In the genomic region with DNA sequence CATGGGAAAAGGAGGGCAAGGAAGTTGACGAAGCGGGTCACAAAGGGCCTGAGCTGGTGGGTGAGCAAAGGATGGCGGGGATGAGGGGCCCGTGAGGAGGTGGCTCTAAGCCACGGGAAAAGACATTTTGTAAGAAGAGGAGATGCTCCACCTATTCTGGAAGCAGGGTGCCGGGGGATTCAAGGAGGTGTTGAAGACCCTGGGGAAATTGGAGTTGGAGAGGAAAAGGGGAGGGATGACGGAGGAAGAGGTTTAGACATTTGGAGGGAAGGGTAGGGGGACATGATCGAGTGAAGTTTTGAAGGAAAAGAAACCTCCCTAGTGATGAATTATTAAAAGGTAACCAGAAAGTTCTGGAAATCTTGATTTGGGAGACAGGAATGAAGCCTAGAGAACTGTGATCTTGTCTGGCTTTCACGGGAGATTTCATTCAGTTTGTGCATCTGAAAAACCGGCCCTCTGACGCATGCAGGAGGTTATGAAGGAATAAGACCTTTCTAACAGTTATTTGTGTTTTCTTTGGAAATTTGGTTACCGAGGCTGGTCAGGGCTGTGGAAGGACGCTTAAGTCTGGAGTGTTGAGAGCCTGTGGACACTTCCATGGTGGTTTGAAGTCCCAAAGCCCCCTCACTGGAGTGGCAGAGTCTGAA, we compare ENCODE assay signal across 8 cellular contexts. TPM values are rescaled to one million over a fixed set of nuclear protein-coding genes. Genes with fewer than 3 reads are reported as not detected.
DNase-seq lines count a peak whose midpoint lies in the region; ATAC-seq and TF ChIP-seq lines count a peak whose summit lies in the region.

No MANE protein-coding gene starts in this region.

- H3K4me1 ChIP-seq in gastroesophageal sphincter (peaks cover 0 to 40% (median 9%) of the 10 kb centered on the region in 3 donors), gastrocnemius medialis (peaks cover 4 to 13% of the 10 kb centered on the region in 2 donors)

- TF ChIP-seq POLR2A in gastroesophageal sphincter (IDR thresholded peaks at IDR 0.05) (no peak), gastrocnemius medialis (IDR thresholded peaks at IDR 0.05) (no peak)

- no peaks in the 10 kb centered on the region for H3K9me3 Mint-ChIP-seq in T-cell

- in situ Hi-C loops in gastrocnemius medialis (cut with MboI; ENCODE audit: low sequenced_read_pairs in 4 of 4), result no loop called here

- TF ChIP-seq EP300 in gastroesophageal sphincter (IDR thresholded peaks at IDR 0.05), result no peak

- H3K27me3 ChIP-seq in gastroesophageal sphincter, result no peaks in the 10 kb centered on the region
- H3K27me3 ChIP-seq in gastrocnemius medialis, result no peaks in the 10 kb centered on the region

- WGBS in gastroesophageal sphincter (ENCODE audit: low coverage in 1 of 2), 2 donors, result 26 to 40% methylated on average over 8 to 13 of the region's 13 CpGs

- H3K4me1 Mint-ChIP-seq in T-cell, result peaks cover 4 to 14% (median 14%) of the 10 kb centered on the region in 3 donors

- H3K4me3 Mint-ChIP-seq in T-cell, result peak overlapping the region; percentile 59 to 69 (median 62)

- H3K27ac ChIP-seq in gastroesophageal sphincter, result peak overlapping the region in 2 of 4 donors; percentile 72 to 75
- no peak overlapping the region for H3K27ac ChIP-seq in gastrocnemius medialis

- H3K27me3 Mint-ChIP-seq in T-cell, result peaks cover 53 to 59% of the 10 kb centered on the region in 2 donors

- H3K36me3 ChIP-seq in gastroesophageal sphincter, result no peaks in the 10 kb centered on the region
- no peaks in the 10 kb centered on the region for H3K36me3 ChIP-seq in gastrocnemius medialis

- TF ChIP-seq CTCF in gastroesophageal sphincter (IDR thresholded peaks at IDR 0.05) (no peak), gastrocnemius medialis (IDR thresholded peaks at IDR 0.05 in 4 of 5, conservative IDR thresholded peaks at IDR 0.05 in 1 of 5) (no peak)

- H3K4me3 ChIP-seq in GM08714 (ENCODE audit: low read length) (peak overlapping the region; percentile 66; the same call in 1 of the 2 replicates), gastroesophageal sphincter (peak overlapping the region; percentile 71 to 94), gastrocnemius medialis (peak overlapping the region; percentile 59 to 86 (median 81))

- intact Hi-C loops in gastrocnemius medialis (cut with DNase I; ENCODE audit: low total_unique reads), result no loop called here

- ATAC-seq in T-cell (replicated peaks in 1 of 4) (no peak), gastroesophageal sphincter (no peak), gastrocnemius medialis (no peak)

- DNase-seq in T-cell (no peak), gastrocnemius medialis (no peak), NCI-H69 (lab: John Stamatoyannopoulos, UW) (no peak), GOT3 (lab: John Stamatoyannopoulos, UW) (no peak), epidermal melanocyte (ENCODE audit: insufficient read length, low spot score) (no peak), activated gamma-delta T cell treated with Interleukin-2 at 50 U/mL for 16 hours (no peak)

- no peak overlapping the region for H3K27ac Mint-ChIP-seq in T-cell

- no peaks in the 10 kb centered on the region for H3K36me3 Mint-ChIP-seq in T-cell

- POLR2A ChIA-PET in T-cell (lab: Charles Lee), result no interaction called here

- H3K9me3 ChIP-seq in gastroesophageal sphincter (no peaks in the 10 kb centered on the region), gastrocnemius medialis (no peaks in the 10 kb centered on the region)

- CTCF ChIA-PET in T-cell (lab: Charles Lee), result no interaction called here

RNA-seq across cellular contexts. Expression of a gene that starts 1.4 kb away (rescaled TPM):
- total RNA-seq in T-cell, result 1 to 10 TPM in 1 of 5 donors, under 1 TPM in 4; 0.22 to 1.7 (median 0.35) TPM
- 10 to 100 TPM in 3 of 4 donors, 1 to 10 TPM in 1; 10.0 to 20.1 (median 13.4) TPM for total RNA-seq in gastroesophageal sphincter
- 1 to 10 TPM; 1.1 to 1.6 (median 1.2) TPM for total RNA-seq in gastrocnemius medialis

RNA-seq across cellular contexts. Expression of a gene that starts 35.0 kb away (rescaled TPM):
- 10 to 100 TPM; 13.1 to 17.6 (median 15.9) TPM for total RNA-seq in T-cell
- total RNA-seq in gastroesophageal sphincter, result 10 to 100 TPM in 3 of 4 donors, 1 to 10 TPM in 1; 8.7 to 17.3 (median 14.2) TPM
- total RNA-seq in gastrocnemius medialis, result 10 to 100 TPM; 22.7 to 41.0 (median 35.7) TPM

RNA-seq across cellular contexts. Expression of a gene that starts 45.3 kb away (rescaled TPM):
- 1 to 10 TPM; 5.6 to 7.1 (median 5.9) TPM for total RNA-seq in T-cell
- 10 to 100 TPM in 2 of 4 donors, 1 to 10 TPM in 2; 1.9 to 15.5 (median 9.9) TPM for total RNA-seq in gastroesophageal sphincter
- total RNA-seq in gastrocnemius medialis, result 1 to 10 TPM; 5.6 to 9.1 (median 7.8) TPM

Comparison
In these comparisons a context has a peak if more than half of its experiments do, and no peak if none do; other contexts are left out.
1. RNA of a gene that starts 1.4 kb away (total RNA-seq): 10.0 to 20.1 TPM in gastroesophageal sphincter; 1.1 to 1.6 TPM in gastrocnemius medialis and 0.22 to 1.7 TPM in T-cell; every median in the first group is over 4 times any median in the second.
2. Peak in every context shown above with its lines, with median percentiles within 50 percentile points of each other: H3K4me3 ChIP-seq.